Comparison of ENCODE assay signal across 9 cellular contexts in the genomic region with DNA sequence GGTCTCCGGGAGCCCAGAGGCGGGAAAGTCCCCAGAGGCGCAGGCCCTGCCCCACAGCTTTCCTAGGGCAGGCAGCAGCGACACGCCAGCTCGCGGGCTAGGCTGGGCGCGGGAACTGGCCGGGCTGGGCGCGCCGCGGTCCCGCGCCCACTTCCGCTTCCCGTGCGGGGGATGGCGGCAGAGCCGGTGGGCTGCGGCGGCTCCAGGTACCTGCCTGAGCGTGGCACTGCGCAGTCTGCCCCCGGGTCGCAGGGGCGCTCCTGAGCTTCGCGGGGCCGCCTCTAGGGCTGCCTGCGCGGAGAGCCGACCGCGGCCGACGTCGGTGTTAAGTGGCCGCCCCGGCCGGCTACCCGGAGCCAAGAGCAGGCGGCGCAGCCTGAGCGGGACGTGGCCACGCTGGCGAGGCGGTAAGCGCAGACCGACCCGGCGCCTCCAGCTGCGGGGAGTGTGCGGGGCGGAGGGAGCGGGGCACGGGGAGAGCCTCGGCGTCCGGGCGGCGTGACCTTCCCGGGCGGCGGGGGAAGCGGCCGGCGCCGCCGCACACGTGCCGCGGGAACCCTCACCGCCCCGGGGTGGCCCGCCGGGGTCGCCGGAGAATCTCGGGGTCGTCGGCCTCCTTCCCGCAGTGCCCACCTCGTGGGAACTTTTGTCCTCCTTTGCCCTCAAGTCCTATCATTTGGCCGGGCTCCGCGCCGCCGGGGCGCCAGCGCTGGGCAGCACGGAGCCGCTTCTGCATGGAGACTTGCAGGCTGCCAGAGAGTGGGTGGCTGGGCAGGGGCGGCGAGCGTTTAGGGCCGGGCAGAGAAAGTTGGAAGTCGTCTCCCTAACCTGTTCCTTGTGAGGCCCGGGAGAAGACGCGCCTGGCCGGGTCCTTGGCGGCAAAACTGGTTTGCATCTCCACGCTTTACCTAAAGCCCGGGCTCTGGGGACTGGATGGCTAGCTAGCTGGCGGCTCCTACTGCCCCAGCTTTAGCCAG. TPM values are rescaled to one million over a fixed set of nuclear protein-coding genes. Genes with fewer than 3 reads are reported as not detected.
DNase-seq lines count a peak whose midpoint lies in the region; ATAC-seq and TF ChIP-seq lines count a peak whose summit lies in the region.
"Had no signal": no experiment of that assay in that cellular context is flagged by ENCODE, and none has a peak within 500 bp of the region (broad histone marks: within the 10 kb centered on the region; RNA-seq: fewer than 3 reads in every experiment).

No MANE protein-coding gene starts in this region.

- peaks cover 43% of the 10 kb centered on the region for H3K79me2 ChIP-seq in mammary epithelial cell (ENCODE audit: insufficient read depth, low read length)

- H3K4me3 ChIP-seq in SK-N-MC (peak overlapping the region; percentile 91), mammary epithelial cell (replicated peaks in 1 of 3; ENCODE audit: insufficient read depth in 1 of 3, low read depth in 2 of 3, low read length in 3 of 3) (peak overlapping the region; percentile 46 to 70 (median 65))

- peaks cover 32% of the 10 kb centered on the region for H3K36me3 ChIP-seq in SK-N-MC (ENCODE audit: insufficient read depth, low read length)
- no peaks in the 10 kb centered on the region for H3K36me3 ChIP-seq in mammary epithelial cell (ENCODE audit: insufficient read depth, low read length)

- DNase-seq in GM10266 (ENCODE audit: extremely low spot score): peak; percentile 82
- no peak for DNase-seq in SK-N-MC (ENCODE audit: low read depth, low spot score)
- peak; percentile 48 for DNase-seq in mammary epithelial cell
- peak; percentile 87 for DNase-seq in left kidney (ENCODE audit: low read depth, low spot score)
- peak; percentile 70 for DNase-seq in stimulated activated CD8-positive, alpha-beta memory T cell treated with anti-CD3 and anti-CD28 coated beads, Interleukin-4, amount 100 ng/mL, for 48 hours
- DNase-seq in NCI-H1436 treated with DMSO at 0.1 percent for 48 hours (lab: John Stamatoyannopoulos, UW): no peak

- no peaks in the 10 kb centered on the region for H4K20me1 ChIP-seq in mammary epithelial cell (ENCODE audit: insufficient read depth, low read length)

- H3K9me3 ChIP-seq in SK-N-MC (ENCODE audit: low read depth, low read length) (no peaks in the 10 kb centered on the region), mammary epithelial cell (replicated peaks; ENCODE audit: insufficient read depth, low read length) (no peaks in the 10 kb centered on the region)

- CTCF ChIA-PET in mammary epithelial cell (lab: Charles Lee; ENCODE audit: low non-redundant PET): interaction anchor here (0.6 kb wide), 3 partner anchors 32 to 288 kb away, joined by 4 to 21 read pairs (median 10); a partner anchor contains a TSS

- intact Hi-C loops in mammary epithelial cell (cut with micrococcal nuclease): no loop called here

- WGBS in mammary epithelial cell (ENCODE audit: low coverage, missing lambda C conversion rate): 2% methylated on average over 39 of the region's 108 CpGs

- in situ Hi-C loops in mammary epithelial cell (cut with MboI; ENCODE audit: low sequenced_read_pairs in 2 of 2): no loop called here

- TF ChIP-seq CTCF in GM10266 (IDR thresholded peaks at IDR 0.05; ENCODE audit: control insufficient read depth, insufficient read depth, low read depth, missing control alignments): peak; percentile 36
- TF ChIP-seq CTCF in mammary epithelial cell (conservative IDR thresholded peaks at IDR 0.05 in 1 of 2, IDR thresholded peaks at IDR 0.05 in 1 of 2; ENCODE audit: extremely low read depth in 1 of 2, insufficient read depth in 1 of 2, low read depth in 1 of 2, low read length in 2 of 2): peak; percentile 11 to 18

- H3K4me2 ChIP-seq in mammary epithelial cell (ENCODE audit: insufficient read depth, low read depth, low read length): peak overlapping the region; percentile 88

- peaks cover 34% of the 10 kb centered on the region for H3K4me1 ChIP-seq in mammary epithelial cell (ENCODE audit: insufficient read depth, low read length)

- peak overlapping the region; percentile 97 for H2AFZ ChIP-seq in mammary epithelial cell (ENCODE audit: low read depth, low read length)

- no peaks in the 10 kb centered on the region for H3K27me3 ChIP-seq in mammary epithelial cell (ENCODE audit: insufficient read depth, low read length)

- BruUV-seq in mammary epithelial cell (replicated peaks; lab: Mats Ljungman, UMichigan): no TSS peak

- dilution Hi-C loops in mammary epithelial cell (cut with HindIII; ENCODE audit: low sequenced_read_pairs): no loop called here

- peak overlapping the region; percentile 88 for H3K9ac ChIP-seq in SK-N-MC (ENCODE audit: insufficient read length)
- H3K9ac ChIP-seq in mammary epithelial cell (ENCODE audit: insufficient read depth, low read length): peak overlapping the region; percentile 58

- peak; percentile 80 for ATAC-seq in GM21360 (IDR thresholded peaks at IDR 0.05; ENCODE audit: unreplicated experiment)
- ATAC-seq in HG03571 (IDR thresholded peaks at IDR 0.05; ENCODE audit: unreplicated experiment): peak; percentile 86

- 0 out of 2 replicates have a peak overlapping the region, but pooled peaks have one; percentile 31 for H3K27ac ChIP-seq in SK-N-MC
- H3K27ac ChIP-seq in mammary epithelial cell (ENCODE audit: insufficient read depth, low read depth, low read length): peak overlapping the region; percentile 29

RNA-seq across cellular contexts. Expression of a gene that starts 31.4 kb away (rescaled TPM):
- total RNA-seq in mammary epithelial cell: 10 to 100 TPM; 10.0 to 27.3 TPM
- 10.9 TPM for polyA plus RNA-seq in mammary epithelial cell
- polyA minus RNA-seq in mammary epithelial cell: 13.0 TPM

RNA-seq across cellular contexts. Expression of a gene that starts 40.7 kb away (rescaled TPM):
- not detected for total RNA-seq in mammary epithelial cell
- polyA plus RNA-seq in mammary epithelial cell: not detected
- not detected for polyA minus RNA-seq in mammary epithelial cell
- total RNA-seq: myocyte had no signal

Comparison
In these comparisons a context has a peak if more than half of its experiments do, and no peak if none do; other contexts are left out.
1. DNase-seq: peak in GM10266 (single experiment), mammary epithelial cell (single experiment), left kidney (single experiment) and stimulated activated CD8-positive, alpha-beta memory T cell treated with anti-CD3 and anti-CD28 coated beads, Interleukin-4, amount 100 ng/mL, for 48 hours (single experiment); none in SK-N-MC (single experiment) and NCI-H1436 treated with DMSO at 0.1 percent for 48 hours (single experiment).